In the genomic region with DNA sequence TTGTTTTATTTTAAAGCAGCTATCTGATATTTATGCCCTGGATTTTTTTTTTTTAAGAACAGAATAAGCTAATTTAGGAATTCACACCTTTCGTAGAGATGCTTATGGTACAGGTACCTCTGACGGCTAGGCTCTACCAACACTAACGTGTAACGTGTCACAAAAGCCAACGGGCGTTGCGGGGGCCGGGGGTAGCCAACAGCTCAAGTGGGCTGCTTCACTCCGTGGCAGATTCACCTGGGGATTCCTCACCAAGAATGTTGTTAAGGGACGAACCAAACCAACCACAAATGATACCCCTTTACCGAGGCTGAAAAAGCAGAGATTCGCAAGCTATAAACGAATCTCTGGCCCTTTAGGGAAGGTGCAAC, we compare ENCODE assay signal across 8 cellular contexts. TPM values are rescaled to one million over a fixed set of nuclear protein-coding genes. Genes with fewer than 3 reads are reported as not detected.
DNase-seq lines count a peak whose midpoint lies in the region; ATAC-seq and TF ChIP-seq lines count a peak whose summit lies in the region.

No MANE protein-coding gene starts in this region.

- intact Hi-C loops in esophagus squamous epithelium (cut with DNase I): no loop called here

- H3K27ac ChIP-seq in esophagus squamous epithelium: peak overlapping the region; percentile 90 to 97 (median 94)

- H3K27me3 ChIP-seq in esophagus squamous epithelium: no peaks in the 10 kb centered on the region

- peaks cover 0 to 11% (median 0%) of the 10 kb centered on the region in 3 donors for H3K36me3 ChIP-seq in esophagus squamous epithelium

- H3K4me3 ChIP-seq in esophagus squamous epithelium (peak overlapping the region; percentile 79 to 92 (median 89)), retinal pigment epithelial cell (ENCODE audit: low read length) (peak overlapping the region; percentile 81)

- TF ChIP-seq POLR2A in esophagus squamous epithelium (IDR thresholded peaks at IDR 0.05): no peak

- H3K9me3 ChIP-seq in esophagus squamous epithelium: no peaks in the 10 kb centered on the region

- ATAC-seq in HG03045 (IDR thresholded peaks at IDR 0.05; ENCODE audit: unreplicated experiment): no peak

- WGBS in esophagus squamous epithelium, 2 donors: 2 to 8% methylated on average over 10 to 12 of the region's 13 CpGs

- DNase-seq in NCI-H345 (lab: John Stamatoyannopoulos, UW) (peak; percentile 21), NCI-H345 treated with DMSO at 0.1 percent for 48 hours (lab: John Stamatoyannopoulos, UW; ENCODE audit: unreplicated experiment) (no peak), esophagus squamous epithelium (lab: John Stamatoyannopoulos, UW) (no peak), retinal pigment epithelial cell (ENCODE audit: low read depth) (no peak), OCI-M1 (lab: John Stamatoyannopoulos, UW) (no peak), AG08396 (ENCODE audit: low spot score) (no peak)
- DNase-seq in activated CD4-positive, alpha-beta T cell treated with anti-CD3 and anti-CD28 coated beads for 48 hours: peak; percentile 25

- H3K4me1 ChIP-seq in esophagus squamous epithelium: peaks cover 14 to 56% (median 22%) of the 10 kb centered on the region in 3 donors

- TF ChIP-seq CTCF in esophagus squamous epithelium (IDR thresholded peaks at IDR 0.05): no peak
- no peak for TF ChIP-seq CTCF in retinal pigment epithelial cell (conservative IDR thresholded peaks at IDR 0.05; ENCODE audit: low read depth, low read length)

RNA-seq across cellular contexts. Expression of a gene that starts 1.0 kb away (rescaled TPM):
- total RNA-seq in esophagus squamous epithelium: 10 to 100 TPM; 13.1 to 23.5 (median 18.4) TPM

Comparison
In these comparisons a context has a peak if more than half of its experiments do, and no peak if none do; other contexts are left out.
1. DNase-seq: peak in NCI-H345 (single experiment) and activated CD4-positive, alpha-beta T cell treated with anti-CD3 and anti-CD28 coated beads for 48 hours (single experiment); none in NCI-H345 treated with DMSO at 0.1 percent for 48 hours (single experiment), esophagus squamous epithelium (single experiment), retinal pigment epithelial cell (single experiment), OCI-M1 (single experiment) and AG08396 (single experiment).